ENCODE assay signal across 14 cellular contexts in genomic region chr20:62243906-62244515, GRCh38. TPM values are rescaled to one million over a fixed set of nuclear protein-coding genes. Genes with fewer than 3 reads are reported as not detected.
"Had no signal": no experiment of that assay in that cellular context is flagged by ENCODE, and none has a peak within 500 bp of the region (broad histone marks: within the 10 kb centered on the region; RNA-seq: fewer than 3 reads in every experiment).

No MANE protein-coding gene starts in this region.

- DNase-seq: activated CD8-positive, alpha-beta T cell treated with anti-CD3 and anti-CD28 coated beads, Interleukin-2, amount 10 ng/mL, durations not matched to agents 7 days and 5 days; activated naive CD4-positive, alpha-beta T cell treated with anti-CD3 and anti-CD28 coated beads, Interleukin-2, amount 50 U/mL, for 16 hours; dorsolateral prefrontal cortex; glutamatergic neuron; mesendoderm had no signal

- H3K4me3 ChIP-seq: breast epithelium, dorsolateral prefrontal cortex, smooth muscle cell, upper lobe of left lung had no signal

- H3K9me3 ChIP-seq: breast epithelium, upper lobe of left lung had no signal

- H3K27ac ChIP-seq: breast epithelium, upper lobe of left lung had no signal

- H3K4me3 Mint-ChIP-seq: activated CD8-positive, alpha-beta T cell treated with anti-CD3 and anti-CD28 coated beads, Interleukin-2, amount 10 ng/mL, durations not matched to agents 7 days and 5 days had no signal

- H3K4me2 ChIP-seq: smooth muscle cell had no signal

- H3K36me3 ChIP-seq: breast epithelium had no signal

- ATAC-seq: activated CD8-positive, alpha-beta T cell treated with anti-CD3 and anti-CD28 coated beads, Interleukin-2, amount 10 ng/mL, durations not matched to agents 7 days and 5 days had no signal

- H3K27me3 ChIP-seq: breast epithelium, dorsolateral prefrontal cortex, upper lobe of left lung had no signal

RNA-seq across cellular contexts. Expression of gene HRH3, which starts 23.9 kb away (rescaled TPM):
- total RNA-seq: activated CD8-positive, alpha-beta T cell treated with anti-CD3 and anti-CD28 coated beads, Interleukin-2, amount 10 ng/mL, durations not matched to agents 7 days and 5 days; breast epithelium; chondrocyte; left lobe of liver; osteocyte; renal cortical epithelial cell; smooth muscle cell; subcutaneous adipose tissue; T-helper 2 cell treated with Interferon-gamma antibody and Interleukin-4, amounts not matched to agents 100 ng/mL and 5 ng/mL, for 36 hours; upper lobe of left lung had no signal
- polyA plus RNA-seq: smooth muscle cell had no signal
